ENCODE assay signal across 12 cellular contexts in genomic region chr15:35293353-35294130, GRCh38.
DNase-seq lines count a peak whose midpoint lies in the region; ATAC-seq, FAIRE-seq and TF ChIP-seq lines count a peak whose summit lies in the region.
"Had no signal": no experiment of that assay in that cellular context is flagged by ENCODE, and none has a peak within 500 bp of the region (broad histone marks: within the 10 kb centered on the region; RNA-seq: fewer than 3 reads in every experiment).

No MANE protein-coding gene starts in this region.

- 82 to 83% methylated on average over 1 to 4 of the region's 4 CpGs for WGBS in endodermal cell (ENCODE audit: insufficient coverage in 1 of 2, insufficient read length in 1 of 2), 2 experiments

- H3K4me1 ChIP-seq in endodermal cell (ENCODE audit: control insufficient read depth, insufficient read depth, low read length) (no peaks in the 10 kb centered on the region), neural progenitor cell (no peaks in the 10 kb centered on the region)

- H3K27me3 Mint-ChIP-seq in endodermal cell (ENCODE audit: insufficient read depth) (no peaks in the 10 kb centered on the region), neural progenitor cell (ENCODE audit: insufficient read depth, low read depth) (peaks cover 2% of the 10 kb centered on the region)
- H3K27me3 Mint-ChIP-seq in activated CD4-positive, alpha-beta memory T cell treated with anti-CD3 and anti-CD28 coated beads for 36 hours: no peaks in the 10 kb centered on the region

- no peaks in the 10 kb centered on the region for H4K20me1 ChIP-seq in neural progenitor cell (ENCODE audit: low read depth)

- H3K9me3 Mint-ChIP-seq in endodermal cell: no peaks in the 10 kb centered on the region
- no peaks in the 10 kb centered on the region for H3K9me3 Mint-ChIP-seq in neural progenitor cell
- H3K9me3 Mint-ChIP-seq in activated CD4-positive, alpha-beta memory T cell treated with anti-CD3 and anti-CD28 coated beads for 36 hours: no peaks in the 10 kb centered on the region
- H3K9me3 Mint-ChIP-seq: activated T-helper 1 cell treated with anti-CD3 and anti-CD28 coated beads, Interleukin-12 subunit alpha, Interleukin-12 subunit beta, Interleukin-2, Interleukin-4 antibody, amounts not matched to agents 30 ng/mL and 10 ng/mL and 1 ng/mL, durations not matched to agents 14 hours and 24 hours and 36 hours had no signal

- TF ChIP-seq CTCF in endodermal cell (conservative IDR thresholded peaks at IDR 0.05): peak; percentile 61
- TF ChIP-seq CTCF in neural progenitor cell (IDR thresholded peaks at IDR 0.05): peak; percentile 19

- POLR2A ChIA-PET in activated CD4-positive, alpha-beta memory T cell treated with anti-CD3 and anti-CD28 coated beads for 36 hours (lab: Charles Lee): no interaction called here

- H3K9me3 ChIP-seq in endodermal cell (ENCODE audit: control insufficient read depth, low read length) (no peaks in the 10 kb centered on the region), neural progenitor cell (ENCODE audit: low read depth) (no peaks in the 10 kb centered on the region)

- peaks cover 6% of the 10 kb centered on the region for H3K4me1 Mint-ChIP-seq in endodermal cell
- H3K4me1 Mint-ChIP-seq in neural progenitor cell: no peaks in the 10 kb centered on the region
- no peaks in the 10 kb centered on the region for H3K4me1 Mint-ChIP-seq in activated CD4-positive, alpha-beta memory T cell treated with anti-CD3 and anti-CD28 coated beads for 36 hours (ENCODE audit: low read depth)

- H3K4me3 Mint-ChIP-seq in endodermal cell: no peak overlapping the region
- H3K4me3 Mint-ChIP-seq in neural progenitor cell: no peak overlapping the region
- no peak overlapping the region for H3K4me3 Mint-ChIP-seq in activated CD4-positive, alpha-beta memory T cell treated with anti-CD3 and anti-CD28 coated beads for 36 hours
- H3K4me3 Mint-ChIP-seq: activated T-helper 1 cell treated with anti-CD3 and anti-CD28 coated beads, Interleukin-12 subunit alpha, Interleukin-12 subunit beta, Interleukin-2, Interleukin-4 antibody, amounts not matched to agents 30 ng/mL and 10 ng/mL and 1 ng/mL, durations not matched to agents 14 hours and 24 hours and 36 hours had no signal

- H3F3A ChIP-seq in neural progenitor cell (ENCODE audit: low read depth): no peaks in the 10 kb centered on the region

- H3K27ac Mint-ChIP-seq in endodermal cell: no peak overlapping the region
- no peak overlapping the region for H3K27ac Mint-ChIP-seq in neural progenitor cell
- H3K27ac Mint-ChIP-seq in activated CD4-positive, alpha-beta memory T cell treated with anti-CD3 and anti-CD28 coated beads for 36 hours: no peak overlapping the region
- H3K27ac Mint-ChIP-seq: activated T-helper 1 cell treated with anti-CD3 and anti-CD28 coated beads, Interleukin-12 subunit alpha, Interleukin-12 subunit beta, Interleukin-2, Interleukin-4 antibody, amounts not matched to agents 30 ng/mL and 10 ng/mL and 1 ng/mL, durations not matched to agents 14 hours and 24 hours and 36 hours had no signal

- peak; percentile 99 for FAIRE-seq in G401.6 (lab: Jason Lieb, UNC)
- FAIRE-seq: GM12892, islet of Langerhans had no signal

- intact Hi-C loops in activated CD4-positive, alpha-beta memory T cell treated with anti-CD3 and anti-CD28 coated beads for 36 hours (cut with micrococcal nuclease): no loop called here

- H3K4me3 ChIP-seq in endodermal cell (ENCODE audit: low read length) (no peak overlapping the region), neural progenitor cell (no peak overlapping the region)

- H3K4me2 ChIP-seq in neural progenitor cell: no peak overlapping the region

- no peaks in the 10 kb centered on the region for H3K36me3 ChIP-seq in endodermal cell (ENCODE audit: control insufficient read depth, insufficient read depth, low read length)
- H3K36me3 ChIP-seq in neural progenitor cell: no peaks in the 10 kb centered on the region

- ATAC-seq in GM21447 (IDR thresholded peaks at IDR 0.05; ENCODE audit: unreplicated experiment): no peak

- H3K27me3 ChIP-seq in endodermal cell (ENCODE audit: control insufficient read depth, insufficient read depth, low read length, poor library complexity, severe bottlenecking) (no peaks in the 10 kb centered on the region), neural progenitor cell (no peaks in the 10 kb centered on the region)

- peak; percentile 64 for DNase-seq in NCI-H460 (ENCODE audit: extremely low read depth, low read depth)
- DNase-seq in endodermal cell: peak; percentile 54
- no peak for DNase-seq in neural progenitor cell (ENCODE audit: low spot score)
- no peak for DNase-seq in activated CD4-positive, alpha-beta memory T cell treated with anti-CD3 and anti-CD28 coated beads for 36 hours
- no peak for DNase-seq in NCI-H526 treated with DMSO at 0.1 percent for 48 hours (lab: John Stamatoyannopoulos, UW)
- DNase-seq in NCI-H524 (lab: John Stamatoyannopoulos, UW): no peak
- DNase-seq: NCI-H524 treated with DMSO at 0.1 percent for 48 hours had no signal

- H2AFZ ChIP-seq in neural progenitor cell (replicated peaks): no peak overlapping the region

- no peaks in the 10 kb centered on the region for H3K36me3 Mint-ChIP-seq in endodermal cell (ENCODE audit: low read depth)
- H3K36me3 Mint-ChIP-seq in neural progenitor cell: no peaks in the 10 kb centered on the region
- no peaks in the 10 kb centered on the region for H3K36me3 Mint-ChIP-seq in activated CD4-positive, alpha-beta memory T cell treated with anti-CD3 and anti-CD28 coated beads for 36 hours

- CTCF ChIA-PET in activated CD4-positive, alpha-beta memory T cell treated with anti-CD3 and anti-CD28 coated beads for 36 hours (lab: Charles Lee): interaction anchor here (1.0 to 1.7 kb wide), 2 partner anchors 151 kb away, joined by 3 to 4 read pairs; no protein-coding TSS in a partner anchor

- no peaks in the 10 kb centered on the region for H3K79me2 ChIP-seq in neural progenitor cell (ENCODE audit: low read depth)

- no peak overlapping the region for H3K27ac ChIP-seq in endodermal cell (ENCODE audit: low read depth, low read length)
- no peak overlapping the region for H3K27ac ChIP-seq in neural progenitor cell

- no peak overlapping the region for H3K9ac ChIP-seq in endodermal cell (ENCODE audit: extremely low read depth, low read length, poor library complexity, severe bottlenecking)
- no peak overlapping the region for H3K9ac ChIP-seq in neural progenitor cell

Comparison
In these comparisons a context has a peak if more than half of its experiments do, and no peak if none do; other contexts are left out.
1. DNase-seq: peak in NCI-H460 (single experiment) and endodermal cell (single experiment); none in neural progenitor cell (single experiment), activated CD4-positive, alpha-beta memory T cell treated with anti-CD3 and anti-CD28 coated beads for 36 hours (single experiment), NCI-H526 treated with DMSO at 0.1 percent for 48 hours (single experiment) and NCI-H524 (0 of 2).